14 cellular contexts compared by ENCODE assay signal in genomic region chr1:55049914-55050278, GRCh38. TPM values are rescaled to one million over a fixed set of nuclear protein-coding genes. Genes with fewer than 3 reads are reported as not detected.
DNase-seq lines count a peak whose midpoint lies in the region; ATAC-seq and TF ChIP-seq lines count a peak whose summit lies in the region.
"Had no signal": no experiment of that assay in that cellular context is flagged by ENCODE, and none has a peak within 500 bp of the region (broad histone marks: within the 10 kb centered on the region; RNA-seq: fewer than 3 reads in every experiment).

No MANE protein-coding gene starts in this region.

- H3K36me3 Mint-ChIP-seq in chondrocyte (ENCODE audit: low read depth), result no peaks in the 10 kb centered on the region
- H3K36me3 Mint-ChIP-seq in GM23338 (ENCODE audit: low read depth), result peaks cover 27% of the 10 kb centered on the region

- no peak overlapping the region for H3K27ac Mint-ChIP-seq in chondrocyte (ENCODE audit: unreplicated experiment)
- no peak overlapping the region; the same call in 1 of the 2 replicates for H3K27ac Mint-ChIP-seq in GM23338
- H3K27ac Mint-ChIP-seq: HFFc6 had no signal

- peaks cover 45% of the 10 kb centered on the region for H4K20me1 ChIP-seq in GM23338 (replicated peaks; ENCODE audit: insufficient read depth)

- no peaks in the 10 kb centered on the region for H3K9me2 ChIP-seq in GM23338 (ENCODE audit: insufficient read depth)

- H3K4me1 Mint-ChIP-seq in chondrocyte (ENCODE audit: low read depth) (peaks cover 9% of the 10 kb centered on the region), GM23338 (peaks cover 4% of the 10 kb centered on the region; the same call in 2 of the 3 replicates)

- ATAC-seq in HG02852 (IDR thresholded peaks at IDR 0.05; ENCODE audit: unreplicated experiment) (no peak), GM18868 (IDR thresholded peaks at IDR 0.05; ENCODE audit: unreplicated experiment) (no peak), GM23338 (no peak)
- ATAC-seq: gastroesophageal sphincter had no signal

- no peak overlapping the region for H3K27ac ChIP-seq in GM23338 (ENCODE audit: low read depth)
- H3K27ac ChIP-seq: gastroesophageal sphincter had no signal

- peaks cover 5% of the 10 kb centered on the region for H3K27me3 Mint-ChIP-seq in chondrocyte (ENCODE audit: low read depth)
- peaks cover 12% of the 10 kb centered on the region for H3K27me3 Mint-ChIP-seq in GM23338 (ENCODE audit: insufficient read depth, low read depth, poor library complexity)

- no peak overlapping the region for H3K4me2 ChIP-seq in GM23338

- H3K79me2 ChIP-seq in GM23338 (replicated peaks; ENCODE audit: insufficient read depth), result peaks cover 58% of the 10 kb centered on the region

- DNase-seq in D341Med (ENCODE audit: low spot score) (peak; percentile 62), NCI-H446 (lab: John Stamatoyannopoulos, UW) (peak; percentile 71 to 96), chondrocyte (ENCODE audit: low spot score) (peak; percentile 32), left kidney (ENCODE audit: low read depth, low spot score) (peak; percentile 19), GM23338 (ENCODE audit: low spot score) (no peak), NCI-H748 (lab: John Stamatoyannopoulos, UW; ENCODE audit: unreplicated experiment) (no peak)
- DNase-seq: activated CD4-positive, CD25-positive, alpha-beta regulatory T cell treated with anti-CD3 and anti-CD28 coated beads, Interleukin-2, amount 50 U/mL, for 72 hours; stimulated activated CD4-positive, alpha-beta T cell treated with anti-CD3 and anti-CD28 coated beads, Interleukin-2, amount 100 ng/mL, for 48 hours had no signal

- H3K4me3 ChIP-seq in GM23338, result no peak overlapping the region
- H3K4me3 ChIP-seq: gastroesophageal sphincter had no signal

- H3K4me1 ChIP-seq in GM23338 (ENCODE audit: insufficient read depth), result no peaks in the 10 kb centered on the region; the same call in 1 of the 2 replicates
- H3K4me1 ChIP-seq: gastroesophageal sphincter had no signal

- H3K27me3 ChIP-seq in GM23338 (ENCODE audit: insufficient read depth), result no peaks in the 10 kb centered on the region
- H3K27me3 ChIP-seq: gastroesophageal sphincter had no signal

- TF ChIP-seq CTCF in chondrocyte (IDR thresholded peaks at IDR 0.05) (no peak), GM23338 (conservative IDR thresholded peaks at IDR 0.05; ENCODE audit: low read depth in 2 of 2) (no peak)

- H3K9me3 Mint-ChIP-seq in chondrocyte (ENCODE audit: low read depth), result no peaks in the 10 kb centered on the region
- H3K9me3 Mint-ChIP-seq in GM23338, result no peaks in the 10 kb centered on the region
- H3K9me3 Mint-ChIP-seq: HFFc6 had no signal

- H3F3A ChIP-seq in GM23338 (replicated peaks; ENCODE audit: low read depth), result peaks cover 12% of the 10 kb centered on the region; the same call in 1 of the 2 replicates

- H3K4me3 Mint-ChIP-seq in chondrocyte (ENCODE audit: unreplicated experiment) (no peak overlapping the region), GM23338 (no peak overlapping the region)
- H3K4me3 Mint-ChIP-seq: HFFc6 had no signal

- peaks cover 57% of the 10 kb centered on the region for H3K36me3 ChIP-seq in GM23338 (ENCODE audit: insufficient read depth)
- H3K36me3 ChIP-seq: gastroesophageal sphincter had no signal

- H2AFZ ChIP-seq in GM23338, result no peak overlapping the region

TF ChIP-seq in GM23338, 12 proteins besides CTCF, POLR2A, EP300 and RAD21:
- TF ChIP-seq REST (IDR thresholded peaks at IDR 0.05; ENCODE audit: unreplicated experiment), result no peak

RNA-seq across cellular contexts. Expression of gene PCSK9, which starts 10.5 kb away (rescaled TPM):
- total RNA-seq in chondrocyte, result 0.41 to 0.60 TPM (median 0.53 TPM) in 3 replicates
- total RNA-seq in GM23338 (2014; rRNA removed; shearing (Covaris generic)), result 275 and 327 TPM in 2 replicates
- 77.6 and 78.0 TPM in 2 replicates for polyA plus RNA-seq in GM23338 (2016; fragmentation: Nextera tagmentation; extraction: Ambion mirVana)

RNA-seq across cellular contexts. Expression of gene BSND, which starts 51.2 kb away (rescaled TPM):
- not detected in 3 replicates for total RNA-seq in chondrocyte
- 0.47 and 1.4 TPM in 2 replicates for total RNA-seq in GM23338 (2014; rRNA removed; shearing (Covaris generic))
- 0.50 and 0.55 TPM in 2 replicates for polyA plus RNA-seq in GM23338 (2016; fragmentation: Nextera tagmentation; extraction: Ambion mirVana)
- total RNA-seq: gastroesophageal sphincter, HFFc6, HT1080, urinary bladder had no signal
- polyA plus RNA-seq: urinary bladder had no signal

Comparison
In these comparisons a context has a peak if more than half of its experiments do, and no peak if none do; other contexts are left out.
1. DNase-seq: peak in D341Med (single experiment), NCI-H446 (2 of 2), chondrocyte (single experiment) and left kidney (single experiment); none in GM23338 (single experiment) and NCI-H748 (single experiment).
2. RNA of gene PCSK9, which starts 10.5 kb away (total RNA-seq): 275 to 327 TPM in GM23338; 0.41 to 0.60 TPM in chondrocyte; every median in the first group is over 100 times any median in the second.